8 cellular contexts compared by ENCODE assay signal in the genomic region with DNA sequence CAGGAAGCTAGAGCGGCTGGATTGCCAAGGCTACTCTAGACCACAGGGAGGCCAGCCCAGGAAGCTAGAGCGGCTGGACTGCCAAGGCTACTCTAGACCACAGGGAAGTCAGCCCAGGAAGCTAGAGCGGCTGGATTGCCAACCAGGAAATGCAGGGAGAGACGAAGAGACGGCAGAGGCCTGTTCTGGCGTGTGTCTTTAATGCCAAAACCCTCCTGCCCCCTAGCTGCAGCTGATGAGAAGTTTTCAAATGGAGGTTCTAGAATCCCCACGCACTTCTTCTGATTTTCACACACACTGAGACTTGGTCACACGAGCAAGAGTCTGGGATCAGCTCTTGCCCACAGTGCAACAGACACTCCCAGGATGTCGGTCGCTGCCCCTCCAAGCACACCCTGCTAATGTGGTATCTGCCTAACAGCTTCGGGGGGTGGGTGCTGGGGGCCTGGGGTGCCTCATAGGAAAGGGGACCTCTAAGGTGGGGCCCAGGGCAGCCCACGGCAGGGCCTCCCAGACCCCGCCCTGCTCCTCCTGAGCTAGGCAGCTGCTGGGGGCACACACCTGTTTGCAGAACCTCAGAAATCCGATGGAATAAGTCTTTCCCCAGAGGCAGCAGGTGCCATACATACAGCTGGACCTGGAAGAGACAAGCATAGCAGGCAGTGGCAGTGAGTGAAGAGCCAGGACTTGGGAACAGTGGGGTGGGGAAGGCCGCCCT. TPM values are rescaled to one million over a fixed set of nuclear protein-coding genes. Genes with fewer than 3 reads are reported as not detected.
DNase-seq lines count a peak whose midpoint lies in the region; ATAC-seq, FAIRE-seq and TF ChIP-seq lines count a peak whose summit lies in the region.

No MANE protein-coding gene starts in this region.

- peak; percentile 40 for TF ChIP-seq CTCF in D721Med (IDR thresholded peaks at IDR 0.05; ENCODE audit: insufficient read depth, missing control alignments)
- TF ChIP-seq CTCF in psoas muscle (IDR thresholded peaks at IDR 0.05) = peak; percentile 21

- DNase-seq in D721Med (ENCODE audit: insufficient read length, low spot score) (no peak), LHCN-M2 (ENCODE audit: low read depth) (peak; percentile 43), fibroblast of the conjunctiva (ENCODE audit: low read depth) (peak; percentile 39), psoas muscle (no peak), DMS79 (lab: John Stamatoyannopoulos, UW) (no peak), NCI-H2227 (lab: John Stamatoyannopoulos, UW; ENCODE audit: unreplicated experiment) (no peak)
- DNase-seq in activated CD8-positive, alpha-beta memory T cell treated with anti-CD3 and anti-CD28 coated beads, Interleukin-2, amount 50 U/mL, for 4 hours = peak; percentile 45

- intact Hi-C loops in psoas muscle (cut with DNase I) = no loop called here

- H3K27me3 ChIP-seq in psoas muscle (ENCODE audit: insufficient read depth in 3 of 3, low read length in 2 of 3) = no peaks in the 10 kb centered on the region

- no peak for FAIRE-seq in D721Med (lab: Jason Lieb, UNC)

- H3K4me3 ChIP-seq in psoas muscle = no peak overlapping the region

- WGBS in psoas muscle, 3 donors = 72 to 75% (median 73%) methylated on average over 14 of the region's 15 CpGs

- H3K27ac ChIP-seq in psoas muscle = peak overlapping the region; percentile 50

- H3K36me3 ChIP-seq in psoas muscle (ENCODE audit: insufficient read depth in 1 of 2, low read depth in 1 of 2) = peaks cover 0 to 74% of the 10 kb centered on the region in 2 donors

- H3K9me3 ChIP-seq in psoas muscle = no peaks in the 10 kb centered on the region

- ATAC-seq in psoas muscle (peak in 1 of 4 donors; percentile 14), GM21526 (IDR thresholded peaks at IDR 0.05; ENCODE audit: low FRiP score, unreplicated experiment) (no peak)

- H3K4me1 ChIP-seq in psoas muscle = peaks cover 24% of the 10 kb centered on the region

RNA-seq across cellular contexts. Expression of gene MAFF, which starts 28.5 kb away (rescaled TPM):
- 29.3 and 31.7 TPM in 2 replicates for total RNA-seq in LHCN-M2 (2014; rRNA removed)
- polyA plus RNA-seq in LHCN-M2 (2012) = 14.2 TPM
- total RNA-seq in psoas muscle = 10 to 100 TPM in 3 of 4 donors, 1 to 10 TPM in 1; 5.7 to 63.8 (median 39.5) TPM
- polyA plus RNA-seq in psoas muscle = 100 to 1,000 TPM in 1 of 3 donors, 10 to 100 TPM in 2; 23.6 to 118 (median 26.9) TPM

RNA-seq across cellular contexts. Expression of gene TMEM184B, which starts 42.5 kb away (rescaled TPM):
- total RNA-seq in LHCN-M2 (2014; rRNA removed) = 61.3 and 70.6 TPM in 2 replicates
- 57.6 TPM for polyA plus RNA-seq in LHCN-M2 (2012)
- 10 to 100 TPM; 23.2 to 40.3 (median 30.3) TPM for total RNA-seq in psoas muscle
- polyA plus RNA-seq in psoas muscle = 10 to 100 TPM; 13.6 to 28.2 (median 24.8) TPM

RNA-seq across cellular contexts. Expression of gene PLA2G6, which starts 48.6 kb away (rescaled TPM):
- total RNA-seq in LHCN-M2 (2014; rRNA removed) (6.1 and 13.3 TPM in 2 replicates), psoas muscle (10 to 100 TPM in 2 of 4 donors, 1 to 10 TPM in 2; 8.5 to 17.4 (median 11.4) TPM)
- 3.7 TPM for polyA plus RNA-seq in LHCN-M2 (2012)
- 1 to 10 TPM; 4.5 to 7.1 (median 7.1) TPM for polyA plus RNA-seq in psoas muscle

Comparison
In these comparisons a context has a peak if more than half of its experiments do, and no peak if none do; other contexts are left out.
1. DNase-seq: peak in LHCN-M2 (single experiment), activated CD8-positive, alpha-beta memory T cell treated with anti-CD3 and anti-CD28 coated beads, Interleukin-2, amount 50 U/mL, for 4 hours (single experiment) and fibroblast of the conjunctiva (single experiment); none in D721Med (single experiment), psoas muscle (0 of 2), DMS79 (single experiment) and NCI-H2227 (single experiment).